ENCODE assay signal across 6 cellular contexts in the genomic region with DNA sequence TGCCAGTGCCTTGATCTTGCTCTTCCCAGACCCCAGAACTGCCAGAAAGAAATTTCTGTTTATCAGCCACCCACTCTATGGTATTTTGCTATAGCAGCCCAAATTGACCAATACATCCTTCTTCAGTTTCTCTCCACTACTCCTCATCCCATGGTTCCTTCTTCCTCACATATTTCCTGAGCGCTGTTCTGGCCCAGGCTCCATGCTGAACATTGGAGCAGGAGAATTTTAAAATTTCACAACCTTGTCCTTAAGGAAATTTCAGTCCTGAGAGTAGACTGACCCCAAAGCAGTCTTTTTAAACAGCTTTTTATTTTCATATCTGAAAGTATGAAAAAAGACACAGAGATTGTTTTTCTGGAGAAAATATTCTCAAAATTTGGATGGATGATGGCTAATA.
"Had no signal": no experiment of that assay in that cellular context is flagged by ENCODE, and none has a peak within 500 bp of the region (broad histone marks: within the 10 kb centered on the region; RNA-seq: fewer than 3 reads in every experiment).

No MANE protein-coding gene starts in this region.

- ATAC-seq: GM12878 had no signal

- DNase-seq: GDM1, GF-D8 had no signal

- H3K4me3 ChIP-seq: GM12878 had no signal

- FAIRE-seq: G401.6, GM12878, GM12891, GM12892 had no signal
